In genomic region chr5:172939045-172939444, GRCh38 we compare ENCODE assay signal across 8 cellular contexts. TPM values are rescaled to one million over a fixed set of nuclear protein-coding genes. Genes with fewer than 3 reads are reported as not detected.
DNase-seq lines count a peak whose midpoint lies in the region; ATAC-seq, FAIRE-seq and TF ChIP-seq lines count a peak whose summit lies in the region.

No MANE protein-coding gene starts in this region.

- no peaks in the 10 kb centered on the region for H3K27me3 ChIP-seq in dorsolateral prefrontal cortex
- H3K27me3 ChIP-seq in pancreas, result no peaks in the 10 kb centered on the region
- H3K27me3 ChIP-seq in testis, result no peaks in the 10 kb centered on the region

- peak in 24 of 56 donors; percentile 12 to 46 (median 23) for TF ChIP-seq CTCF in dorsolateral prefrontal cortex (IDR thresholded peaks at IDR 0.05 in 54 of 56, conservative IDR thresholded peaks at IDR 0.05 in 2 of 56; ENCODE audit: low read depth in 1 of 56, partially characterized antibody in 56 of 56)
- TF ChIP-seq CTCF in pancreas (IDR thresholded peaks at IDR 0.05), result no peak
- no peak for TF ChIP-seq CTCF in testis (IDR thresholded peaks at IDR 0.05)

- H3K36me3 ChIP-seq in pancreas (peaks cover 0 to 22% (median 0%) of the 10 kb centered on the region in 3 donors), testis (ENCODE audit: low read depth, missing control alignments) (no peaks in the 10 kb centered on the region)

- 75 to 81% methylated on average over 10 of the region's 10 CpGs for WGBS in pancreas, 2 donors
- 77 to 81% methylated on average over 10 of the region's 10 CpGs for WGBS in testis, 2 donors

- TF ChIP-seq POLR2A in testis (IDR thresholded peaks at IDR 0.05), result no peak

- peak in 3 of 4 donors; percentile 17 to 36 (median 35) for ATAC-seq in pancreas
- ATAC-seq in HG03095 (IDR thresholded peaks at IDR 0.05; ENCODE audit: unreplicated experiment), result no peak
- no peak for ATAC-seq in HG02840 (IDR thresholded peaks at IDR 0.05; ENCODE audit: low FRiP score, unreplicated experiment)

- no peaks in the 10 kb centered on the region for H3K9me3 ChIP-seq in pancreas
- H3K9me3 ChIP-seq in testis, result no peaks in the 10 kb centered on the region

- peak overlapping the region in 51 of 59 donors; percentile 1 to 90 (median 63) for H3K27ac ChIP-seq in dorsolateral prefrontal cortex
- no peak overlapping the region for H3K27ac ChIP-seq in pancreas
- H3K27ac ChIP-seq in testis, result no peak overlapping the region

- intact Hi-C loops in dorsolateral prefrontal cortex (cut with DNase I) (no loop called here), pancreas (cut with DNase I) (loop anchor here in 1 of 3 donors (10.0 kb wide), 1 partner anchor 224 kb away; no protein-coding TSS in a partner anchor), testis (cut with DNase I; ENCODE audit: low total_unique reads) (no loop called here)

- H3K4me3 ChIP-seq in dorsolateral prefrontal cortex, result no peak overlapping the region
- no peak overlapping the region for H3K4me3 ChIP-seq in pancreas
- no peak overlapping the region for H3K4me3 ChIP-seq in testis

- H3K4me1 ChIP-seq in pancreas (no peaks in the 10 kb centered on the region), testis (no peaks in the 10 kb centered on the region)

- peak; percentile 17 for DNase-seq in NCI-H2227 (lab: John Stamatoyannopoulos, UW; ENCODE audit: unreplicated experiment)
- DNase-seq in NCI-H2227 treated with DMSO at 0.1 percent for 48 hours (lab: John Stamatoyannopoulos, UW), result no peak
- DNase-seq in NCI-H345 (lab: John Stamatoyannopoulos, UW), result peak; percentile 34
- DNase-seq in dorsolateral prefrontal cortex, result peak in 1 of 10 donors; percentile 51
- peak in 2 of 6 donors; percentile 29 to 53 for DNase-seq in pancreas
- no peak for DNase-seq in testis

- FAIRE-seq in pancreas (lab: Jason Lieb, UNC), result no peak

RNA-seq across cellular contexts. Expression of gene RPL26L1, which starts 20.2 kb away (rescaled TPM):
- total RNA-seq in dorsolateral prefrontal cortex (10 to 100 TPM; 13.1 to 36.0 (median 24.4) TPM), pancreas (10 to 100 TPM in 3 of 6 donors, 1 to 10 TPM in 3; 6.2 to 13.7 (median 10.1) TPM), testis (10 to 100 TPM; 63.0 to 67.3 TPM)
- polyA plus RNA-seq in pancreas (10 to 100 TPM; 19.3 to 29.5 TPM), testis (ENCODE audit: insufficient read depth, low read depth, low replicate concordance) (164 TPM)

RNA-seq across cellular contexts. Expression of gene ATP6V0E1, which starts 44.5 kb away (rescaled TPM):
- total RNA-seq in dorsolateral prefrontal cortex (100 to 1,000 TPM in 3 of 120 experiments, 10 to 100 TPM in 117; 35.0 to 115 (median 64.3) TPM), pancreas (100 to 1,000 TPM in 1 of 6 donors, 10 to 100 TPM in 5; 60.3 to 135 (median 78.0) TPM), testis (100 to 1,000 TPM; 124 to 134 TPM)
- polyA plus RNA-seq in pancreas (100 to 1,000 TPM; 115 to 162 TPM), testis (ENCODE audit: insufficient read depth, low read depth, low replicate concordance) (170 TPM)

Comparison
In these comparisons a context has a peak if more than half of its experiments do, and no peak if none do; other contexts are left out.
1. DNase-seq: peak in NCI-H2227 (single experiment) and NCI-H345 (single experiment); none in NCI-H2227 treated with DMSO at 0.1 percent for 48 hours (single experiment) and testis (single experiment).
2. H3K27ac ChIP-seq: peak in dorsolateral prefrontal cortex (51 of 59); none in pancreas (0 of 4) and testis (0 of 2).
3. ATAC-seq: peak in pancreas (3 of 4); none in HG03095 (single experiment) and HG02840 (single experiment).